ENCODE assay signal across 8 cellular contexts in the genomic region with DNA sequence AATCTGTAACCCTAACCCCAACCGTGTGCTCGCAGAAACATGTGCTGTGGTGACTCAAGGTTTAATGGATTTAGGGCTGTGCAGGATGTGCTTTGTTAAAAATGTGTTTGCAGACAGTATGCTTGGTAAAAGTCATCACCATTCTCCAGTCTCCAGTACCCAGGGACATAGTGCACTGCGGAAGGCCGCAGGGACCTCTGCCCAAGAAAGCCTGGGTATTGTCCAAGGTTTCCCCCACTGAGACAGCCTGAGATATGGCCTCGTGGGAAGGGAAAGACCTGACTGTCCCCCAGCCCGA. TPM values are rescaled to one million over a fixed set of nuclear protein-coding genes. Genes with fewer than 3 reads are reported as not detected.
DNase-seq lines count a peak whose midpoint lies in the region; ATAC-seq, FAIRE-seq and TF ChIP-seq lines count a peak whose summit lies in the region.
"Not testable (repeated sequence)": the region's sequence is repeated elsewhere in the genome, so short reads cannot be mapped to it uniquely, and the experiment has no call there.

No MANE protein-coding gene starts in this region.

- H3K4me1 ChIP-seq in CD8-positive, alpha-beta T cell (ENCODE audit: insufficient read depth, low read length): peaks cover 77% of the 10 kb centered on the region
- H3K4me1 ChIP-seq in astrocyte (ENCODE audit: insufficient read depth, low read length) (peaks cover 19% of the 10 kb centered on the region), transverse colon (peaks cover 30 to 70% (median 52%) of the 10 kb centered on the region in 4 donors)

- H3K9me3 ChIP-seq in CD8-positive, alpha-beta T cell (ENCODE audit: low read length); astrocyte (ENCODE audit: insufficient read depth, low read depth, low read length); transverse colon: not testable (repeated sequence)

- H3K9ac ChIP-seq in astrocyte (ENCODE audit: low read length): not testable (repeated sequence)

- H3K4me3 ChIP-seq in CD8-positive, alpha-beta T cell (ENCODE audit: low read depth, low read length); astrocyte (ENCODE audit: insufficient read depth, low read depth, low read length); fibroblast of mammary gland (ENCODE audit: control insufficient read depth, low read depth, low read length); transverse colon: not testable (repeated sequence)

- intact Hi-C loops in CD8-positive, alpha-beta T cell (cut with DNase I, micrococcal nuclease); transverse colon (cut with DNase I; ENCODE audit: low total_unique reads): not testable (repeated sequence)

- not testable (repeated sequence) for H2AFZ ChIP-seq in astrocyte (ENCODE audit: low read depth, low read length)

- in situ Hi-C loops in transverse colon (cut with MboI; ENCODE audit: low pct_ligation_motif_present in 1 of 4, low pct_unique_long_range_greater_than_20kb in 1 of 4, low sequenced_read_pairs in 3 of 4): not testable (repeated sequence)

- H3K4me1 Mint-ChIP-seq in CD8-positive, alpha-beta T cell (ENCODE audit: low read depth): peaks cover 79% of the 10 kb centered on the region
- peaks cover 66% of the 10 kb centered on the region for H3K4me1 Mint-ChIP-seq in activated CD8-positive, alpha-beta memory T cell treated with anti-CD3 and anti-CD28 coated beads, Interleukin-2, amount 10 ng/mL, durations not matched to agents 7 days and 5 days
- H3K4me1 Mint-ChIP-seq in astrocyte (ENCODE audit: low read depth, unreplicated experiment): peaks cover 36% of the 10 kb centered on the region
- peaks cover 21% of the 10 kb centered on the region for H3K4me1 Mint-ChIP-seq in progenitor cell of endocrine pancreas (ENCODE audit: low read depth)

- peaks cover 48% of the 10 kb centered on the region for H3K36me3 Mint-ChIP-seq in CD8-positive, alpha-beta T cell
- peaks cover 29% of the 10 kb centered on the region for H3K36me3 Mint-ChIP-seq in activated CD8-positive, alpha-beta memory T cell treated with anti-CD3 and anti-CD28 coated beads, Interleukin-2, amount 10 ng/mL, durations not matched to agents 7 days and 5 days
- H3K36me3 Mint-ChIP-seq in astrocyte (ENCODE audit: low read depth, unreplicated experiment): peaks cover 19% of the 10 kb centered on the region
- not testable (repeated sequence) for H3K36me3 Mint-ChIP-seq in progenitor cell of endocrine pancreas (ENCODE audit: insufficient read depth)

- H3K27me3 ChIP-seq in CD8-positive, alpha-beta T cell (ENCODE audit: insufficient read depth, low read length); astrocyte (ENCODE audit: insufficient read depth, low read length); transverse colon: not testable (repeated sequence)

- H3K36me3 ChIP-seq in CD8-positive, alpha-beta T cell (ENCODE audit: insufficient read depth, low read length): peaks cover 15% of the 10 kb centered on the region
- not testable (repeated sequence) for H3K36me3 ChIP-seq in astrocyte (ENCODE audit: insufficient read depth, low read length); transverse colon

- not testable (repeated sequence) for H3K9me3 Mint-ChIP-seq in CD8-positive, alpha-beta T cell; activated CD8-positive, alpha-beta memory T cell treated with anti-CD3 and anti-CD28 coated beads, Interleukin-2, amount 10 ng/mL, durations not matched to agents 7 days and 5 days (ENCODE audit: low read depth); astrocyte (ENCODE audit: unreplicated experiment); progenitor cell of endocrine pancreas (ENCODE audit: low read depth)

- H4K20me1 ChIP-seq in astrocyte (ENCODE audit: insufficient read depth, low read length): not testable (repeated sequence)

- DNase-seq in CD8-positive, alpha-beta T cell; activated CD8-positive, alpha-beta memory T cell treated with anti-CD3 and anti-CD28 coated beads, Interleukin-2, amount 10 ng/mL, durations not matched to agents 7 days and 5 days; progenitor cell of endocrine pancreas (ENCODE audit: low spot score, unreplicated experiment); transverse colon: not testable (repeated sequence)
- DNase-seq in LHCN-M2 (ENCODE audit: low read depth) (peak; percentile 59), astrocyte (ENCODE audit: low read depth) (peak; percentile 25), fibroblast of mammary gland (ENCODE audit: low read depth) (peak; percentile 72), kidney tubule cell (ENCODE audit: low spot score) (peak; percentile 85)

- not testable (repeated sequence) for TF ChIP-seq EP300 in transverse colon (IDR thresholded peaks at IDR 0.05; ENCODE audit: low read depth)

- POLR2A ChIA-PET in CD8-positive, alpha-beta T cell (lab: Charles Lee): interaction anchor here (6.1 kb wide), 1 partner anchor 10 kb away, joined by 63 read pairs; a partner anchor contains a TSS

- not testable (repeated sequence) for H3K27me3 Mint-ChIP-seq in CD8-positive, alpha-beta T cell (ENCODE audit: low read depth); activated CD8-positive, alpha-beta memory T cell treated with anti-CD3 and anti-CD28 coated beads, Interleukin-2, amount 10 ng/mL, durations not matched to agents 7 days and 5 days; astrocyte (ENCODE audit: low read depth, unreplicated experiment); progenitor cell of endocrine pancreas

- TF ChIP-seq POLR2A in transverse colon (IDR thresholded peaks at IDR 0.05): not testable (repeated sequence)

- H3K79me2 ChIP-seq in astrocyte (ENCODE audit: insufficient read depth, low read length): not testable (repeated sequence)

- H3K27ac ChIP-seq in CD8-positive, alpha-beta T cell (ENCODE audit: low read depth, low read length); astrocyte (ENCODE audit: low read depth, low read length): not testable (repeated sequence)
- H3K27ac ChIP-seq in transverse colon: peak overlapping the region; percentile 72 to 79 (median 74)

- not testable (repeated sequence) for ATAC-seq in CD8-positive, alpha-beta T cell; activated CD8-positive, alpha-beta memory T cell treated with anti-CD3 and anti-CD28 coated beads, Interleukin-2, amount 10 ng/mL, durations not matched to agents 7 days and 5 days

- 56% methylated on average over 6 of the region's 6 CpGs; no CpG with 5 or more reads in 1 of the 2 donors for WGBS in transverse colon (ENCODE audit: low coverage in 1 of 2), 2 donors

- H3K4me3 Mint-ChIP-seq in CD8-positive, alpha-beta T cell: peak overlapping the region; percentile 77
- H3K4me3 Mint-ChIP-seq in activated CD8-positive, alpha-beta memory T cell treated with anti-CD3 and anti-CD28 coated beads, Interleukin-2, amount 10 ng/mL, durations not matched to agents 7 days and 5 days; astrocyte (ENCODE audit: unreplicated experiment); progenitor cell of endocrine pancreas (ENCODE audit: low read depth): not testable (repeated sequence)

- TF ChIP-seq CTCF in CD8-positive, alpha-beta T cell (IDR thresholded peaks at IDR 0.05); astrocyte (IDR thresholded peaks at IDR 0.05; ENCODE audit: insufficient read depth, low read depth, low read length); fibroblast of mammary gland (conservative IDR thresholded peaks at IDR 0.05; ENCODE audit: control insufficient read depth, insufficient read depth, low read depth, low read length); progenitor cell of endocrine pancreas (IDR thresholded peaks at IDR 0.05; ENCODE audit: unreplicated experiment); transverse colon (IDR thresholded peaks at IDR 0.05): not testable (repeated sequence)

- H3K27ac Mint-ChIP-seq in CD8-positive, alpha-beta T cell: peak overlapping the region; percentile 80
- peak overlapping the region; percentile 59 for H3K27ac Mint-ChIP-seq in activated CD8-positive, alpha-beta memory T cell treated with anti-CD3 and anti-CD28 coated beads, Interleukin-2, amount 10 ng/mL, durations not matched to agents 7 days and 5 days
- not testable (repeated sequence) for H3K27ac Mint-ChIP-seq in astrocyte (ENCODE audit: unreplicated experiment)
- H3K27ac Mint-ChIP-seq in progenitor cell of endocrine pancreas: peak overlapping the region; percentile 21

- not testable (repeated sequence) for FAIRE-seq in astrocyte (lab: Jason Lieb, UNC)

- H3K4me2 ChIP-seq in astrocyte (ENCODE audit: low read length): peak overlapping the region; percentile 16

- CTCF ChIA-PET in CD8-positive, alpha-beta T cell (lab: Charles Lee): interaction anchor here (1.0 to 12.5 kb wide), 3 partner anchors 26 to 36 kb away, joined by 4 to 154 read pairs (median 4); no protein-coding TSS in a partner anchor
- CTCF ChIA-PET in activated CD8-positive, alpha-beta memory T cell treated with anti-CD3 and anti-CD28 coated beads, Interleukin-2, amount 10 ng/mL, durations not matched to agents 7 days and 5 days (lab: Charles Lee): interaction anchor here (0.8 to 9.8 kb wide), 5 partner anchors 11 to 525 kb away, joined by 3 to 93 read pairs (median 3); a partner anchor contains a TSS

RNA-seq across cellular contexts. Expression of a gene that starts 11.5 kb away (rescaled TPM):
- 10 to 100 TPM; 17.9 to 19.5 TPM for total RNA-seq in CD8-positive, alpha-beta T cell
- total RNA-seq in LHCN-M2 (2014; rRNA removed) (108 and 119 TPM in 2 replicates), astrocyte (38.4 and 40.5 TPM in 2 replicates), progenitor cell of endocrine pancreas (11.6 and 12.7 TPM in 2 replicates), transverse colon (100 to 1,000 TPM in 1 of 4 donors, 10 to 100 TPM in 3; 50.5 to 112 (median 64.4) TPM)
- 180 TPM for polyA plus RNA-seq in LHCN-M2 (2012)
- total RNA-seq in activated CD8-positive, alpha-beta memory T cell treated with anti-CD3 and anti-CD28 coated beads, Interleukin-2, amount 10 ng/mL, durations not matched to agents 7 days and 5 days: 10 to 100 TPM; 65.3 to 67.1 TPM
